Comparison of ENCODE assay signal across 1 cellular context in the genomic region with DNA sequence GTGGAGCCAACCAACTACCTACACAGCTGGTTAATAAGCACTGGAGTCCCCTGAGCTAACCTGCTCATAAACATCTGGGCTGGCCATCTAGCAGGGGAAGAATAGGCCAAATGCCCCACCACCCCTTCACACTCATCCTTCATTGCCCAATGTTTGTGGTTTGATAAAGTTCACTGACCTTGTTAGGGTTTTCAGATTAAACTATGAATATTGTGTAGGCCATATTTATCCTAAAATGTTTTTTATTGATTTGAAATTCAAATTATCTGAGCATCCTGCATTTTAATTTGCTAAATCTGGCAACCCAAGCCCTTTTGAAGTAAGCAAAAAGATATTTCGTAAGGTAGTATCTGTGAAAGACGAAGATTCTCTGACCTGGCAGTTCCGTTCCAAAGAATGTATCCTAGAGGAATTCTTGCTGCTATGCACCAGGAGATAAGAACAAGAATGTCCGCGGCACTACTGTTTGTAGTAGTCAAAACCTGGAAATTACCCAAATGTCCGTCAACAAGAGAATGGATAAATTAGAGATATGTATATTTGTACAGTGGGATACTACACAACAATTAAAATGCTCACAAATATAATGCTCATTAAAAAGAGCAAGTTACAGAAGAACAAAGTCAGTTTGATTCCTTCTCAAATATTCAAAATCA.
TF ChIP-seq lines count a peak whose summit lies in the region.

No MANE protein-coding gene starts in this region.

TF ChIP-seq in HepG2, 621 proteins besides CTCF, POLR2A, EP300 and RAD21 (continued from another document and continues in another):
- TF ChIP-seq HNF4A (CRISPR knock-in tag; IDR thresholded peaks at IDR 0.05) (0 out of 2 replicates have a peak, but pooled peaks have one; percentile 24), ZNF143 (CRISPR knock-in tag; IDR thresholded peaks at IDR 0.05) (no peak), AKAP8 (CRISPR knock-in tag; IDR thresholded peaks at IDR 0.05) (no peak), GATA4 (IDR thresholded peaks at IDR 0.05; ENCODE audit: borderline replicate concordance, low read depth) (peak; percentile 84; the same call in 1 of the 2 replicates), CEBPB (IDR thresholded peaks at IDR 0.05; ENCODE audit: borderline replicate concordance, low read depth, low read length) (peak; percentile 83), ZFP41 (CRISPR knock-in tag; IDR thresholded peaks at IDR 0.05; ENCODE audit: borderline replicate concordance) (no peak), ZNF761 (CRISPR knock-in tag; conservative IDR thresholded peaks at IDR 0.05) (0 out of 2 replicates have a peak, but pooled peaks have one; percentile 48), TCF7 (IDR thresholded peaks at IDR 0.05; ENCODE audit: low read depth) (peak; percentile 87), KLF6 (CRISPR knock-in tag; IDR thresholded peaks at IDR 0.05) (peak; percentile 32; the same call in 1 of the 2 replicates), SCMH1 (CRISPR knock-in tag; IDR thresholded peaks at IDR 0.05; ENCODE audit: borderline replicate concordance) (no peak), SOX6 (IDR thresholded peaks at IDR 0.05) (no peak), SOX6 (CRISPR knock-in tag; IDR thresholded peaks at IDR 0.05) (peak; percentile 85), NKX3-1 (CRISPR knock-in tag; IDR thresholded peaks at IDR 0.05) (peak; percentile 64; the same call in 1 of the 2 replicates), JUN (CRISPR knock-in tag; IDR thresholded peaks at IDR 0.05) (no peak), ZNF263 (CRISPR knock-in tag; IDR thresholded peaks at IDR 0.05) (no peak), BCL6 (CRISPR knock-in tag; IDR thresholded peaks at IDR 0.05) (peak; percentile 76), RXRB (CRISPR knock-in tag; IDR thresholded peaks at IDR 0.05; ENCODE audit: borderline replicate concordance) (peak; percentile 81), NCOA2 (CRISPR knock-in tag; IDR thresholded peaks at IDR 0.05) (peak; percentile 87), SP2 (CRISPR knock-in tag; IDR thresholded peaks at IDR 0.05) (no peak), KAT7 (CRISPR knock-in tag; IDR thresholded peaks at IDR 0.05; ENCODE audit: borderline replicate concordance) (no peak), ZNF788 (CRISPR knock-in tag; IDR thresholded peaks at IDR 0.05; ENCODE audit: borderline replicate concordance) (peak; percentile 30; the same call in 1 of the 2 replicates), TRIM24 (CRISPR knock-in tag; IDR thresholded peaks at IDR 0.05) (no peak), ZNF264 (CRISPR knock-in tag; IDR thresholded peaks at IDR 0.05) (no peak), MZF1 (CRISPR knock-in tag; IDR thresholded peaks at IDR 0.05; ENCODE audit: borderline replicate concordance) (no peak), NR2F1 (CRISPR knock-in tag; IDR thresholded peaks at IDR 0.05) (peak in 1 of 2 experiments; percentile 67; a peak in 1 of 4 replicates), GATAD1 (CRISPR knock-in tag; IDR thresholded peaks at IDR 0.05) (peak; percentile 17), SIX1 (CRISPR knock-in tag; IDR thresholded peaks at IDR 0.05; ENCODE audit: borderline replicate concordance) (no peak; the same call in 1 of the 2 replicates), ZNF12 (CRISPR knock-in tag; IDR thresholded peaks at IDR 0.05) (no peak), ARNT (IDR thresholded peaks at IDR 0.05) (no peak), ZNF329 (CRISPR knock-in tag; IDR thresholded peaks at IDR 0.05; ENCODE audit: low read depth) (no peak), PITX1 (CRISPR knock-in tag; IDR thresholded peaks at IDR 0.05) (0 out of 2 replicates have a peak, but pooled peaks have one; percentile 22), CBX5 (CRISPR knock-in tag; IDR thresholded peaks at IDR 0.05; ENCODE audit: borderline replicate concordance) (no peak; the same call in 1 of the 2 replicates), SIX4 (CRISPR knock-in tag; IDR thresholded peaks at IDR 0.05) (0 out of 2 replicates have a peak, but pooled peaks have one; percentile 8), HMG20A (CRISPR knock-in tag; IDR thresholded peaks at IDR 0.05; ENCODE audit: borderline replicate concordance) (peak; percentile 85), NCOR1 (IDR thresholded peaks at IDR 0.05; ENCODE audit: borderline replicate concordance, low read length) (peak; percentile 66; the same call in 1 of the 2 replicates), ETV5 (CRISPR knock-in tag; IDR thresholded peaks at IDR 0.05; ENCODE audit: borderline replicate concordance) (peak; percentile 60; the same call in 1 of the 2 replicates), ISL2 (CRISPR knock-in tag; IDR thresholded peaks at IDR 0.05) (peak; percentile 82), MED13 (CRISPR knock-in tag; IDR thresholded peaks at IDR 0.05) (no peak), ZNF570 (CRISPR knock-in tag; IDR thresholded peaks at IDR 0.05; ENCODE audit: borderline replicate concordance) (no peak), ZNF777 (CRISPR knock-in tag; IDR thresholded peaks at IDR 0.05) (no peak)
- TF ChIP-seq, protein P1, sequence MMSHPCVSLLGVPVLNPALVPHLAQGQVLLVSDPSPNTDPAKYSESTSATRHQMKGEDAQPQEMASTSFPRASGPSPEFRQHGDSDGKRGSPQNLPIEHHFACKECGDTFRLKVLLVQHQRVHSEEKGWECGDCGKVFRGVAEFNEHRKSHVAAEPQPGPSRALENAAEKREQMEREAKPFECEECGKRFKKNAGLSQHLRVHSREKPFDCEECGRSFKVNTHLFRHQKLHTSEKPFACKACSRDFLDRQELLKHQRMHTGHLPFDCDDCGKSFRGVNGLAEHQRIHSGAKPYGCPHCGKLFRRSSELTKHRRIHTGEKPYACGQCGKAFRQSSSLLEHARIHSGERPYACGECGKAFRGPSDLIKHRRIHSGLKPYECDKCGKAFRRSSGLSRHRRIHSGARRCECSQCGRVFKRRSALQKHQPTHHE (CRISPR knock-in tag; IDR thresholded peaks at IDR 0.05; ENCODE audit: borderline replicate concordance), result peak; percentile 51; the same call in 1 of the 2 replicates
- TF ChIP-seq, protein P2, sequence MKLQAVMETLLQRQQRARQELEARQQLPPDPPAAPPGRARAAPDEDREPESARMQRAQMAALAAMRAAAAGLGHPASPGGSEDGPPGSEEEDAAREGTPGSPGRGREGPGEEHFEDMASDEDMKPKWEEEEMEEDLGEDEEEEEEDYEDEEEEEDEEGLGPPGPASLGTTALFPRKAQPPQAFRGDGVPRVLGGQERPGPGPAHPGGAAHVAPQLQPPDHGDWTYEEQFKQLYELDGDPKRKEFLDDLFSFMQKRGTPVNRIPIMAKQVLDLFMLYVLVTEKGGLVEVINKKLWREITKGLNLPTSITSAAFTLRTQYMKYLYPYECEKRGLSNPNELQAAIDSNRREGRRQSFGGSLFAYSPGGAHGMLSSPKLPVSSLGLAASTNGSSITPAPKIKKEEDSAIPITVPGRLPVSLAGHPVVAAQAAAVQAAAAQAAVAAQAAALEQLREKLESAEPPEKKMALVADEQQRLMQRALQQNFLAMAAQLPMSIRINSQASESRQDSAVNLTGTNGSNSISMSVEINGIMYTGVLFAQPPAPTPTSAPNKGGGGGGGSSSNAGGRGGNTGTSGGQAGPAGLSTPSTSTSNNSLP (IDR thresholded peaks at IDR 0.05; ENCODE audit: low read depth, low read length), result peak; percentile 29; the same call in 1 of the 2 replicates
- TF ChIP-seq, protein P3, sequence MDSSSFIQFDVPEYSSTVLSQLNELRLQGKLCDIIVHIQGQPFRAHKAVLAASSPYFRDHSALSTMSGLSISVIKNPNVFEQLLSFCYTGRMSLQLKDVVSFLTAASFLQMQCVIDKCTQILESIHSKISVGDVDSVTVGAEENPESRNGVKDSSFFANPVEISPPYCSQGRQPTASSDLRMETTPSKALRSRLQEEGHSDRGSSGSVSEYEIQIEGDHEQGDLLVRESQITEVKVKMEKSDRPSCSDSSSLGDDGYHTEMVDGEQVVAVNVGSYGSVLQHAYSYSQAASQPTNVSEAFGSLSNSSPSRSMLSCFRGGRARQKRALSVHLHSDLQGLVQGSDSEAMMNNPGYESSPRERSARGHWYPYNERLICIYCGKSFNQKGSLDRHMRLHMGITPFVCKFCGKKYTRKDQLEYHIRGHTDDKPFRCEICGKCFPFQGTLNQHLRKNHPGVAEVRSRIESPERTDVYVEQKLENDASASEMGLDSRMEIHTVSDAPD (CRISPR knock-in tag; IDR thresholded peaks at IDR 0.05), result peak; percentile 43; the same call in 1 of the 2 replicates
- TF ChIP-seq, protein P4, sequence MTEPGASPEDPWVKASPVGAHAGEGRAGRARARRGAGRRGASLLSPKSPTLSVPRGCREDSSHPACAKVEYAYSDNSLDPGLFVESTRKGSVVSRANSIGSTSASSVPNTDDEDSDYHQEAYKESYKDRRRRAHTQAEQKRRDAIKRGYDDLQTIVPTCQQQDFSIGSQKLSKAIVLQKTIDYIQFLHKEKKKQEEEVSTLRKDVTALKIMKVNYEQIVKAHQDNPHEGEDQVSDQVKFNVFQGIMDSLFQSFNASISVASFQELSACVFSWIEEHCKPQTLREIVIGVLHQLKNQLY (CRISPR knock-in tag; IDR thresholded peaks at IDR 0.05), result 0 out of 2 replicates have a peak, but pooled peaks have one; percentile 8
- TF ChIP-seq, protein P5, sequence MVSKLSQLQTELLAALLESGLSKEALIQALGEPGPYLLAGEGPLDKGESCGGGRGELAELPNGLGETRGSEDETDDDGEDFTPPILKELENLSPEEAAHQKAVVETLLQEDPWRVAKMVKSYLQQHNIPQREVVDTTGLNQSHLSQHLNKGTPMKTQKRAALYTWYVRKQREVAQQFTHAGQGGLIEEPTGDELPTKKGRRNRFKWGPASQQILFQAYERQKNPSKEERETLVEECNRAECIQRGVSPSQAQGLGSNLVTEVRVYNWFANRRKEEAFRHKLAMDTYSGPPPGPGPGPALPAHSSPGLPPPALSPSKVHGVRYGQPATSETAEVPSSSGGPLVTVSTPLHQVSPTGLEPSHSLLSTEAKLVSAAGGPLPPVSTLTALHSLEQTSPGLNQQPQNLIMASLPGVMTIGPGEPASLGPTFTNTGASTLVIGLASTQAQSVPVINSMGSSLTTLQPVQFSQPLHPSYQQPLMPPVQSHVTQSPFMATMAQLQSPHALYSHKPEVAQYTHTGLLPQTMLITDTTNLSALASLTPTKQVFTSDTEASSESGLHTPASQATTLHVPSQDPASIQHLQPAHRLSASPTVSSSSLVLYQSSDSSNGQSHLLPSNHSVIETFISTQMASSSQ (IDR thresholded peaks at IDR 0.05; ENCODE audit: low read depth), result 0 out of 2 replicates have a peak, but pooled peaks have one; percentile 9
- TF ChIP-seq, protein P5 (CRISPR knock-in tag; IDR thresholded peaks at IDR 0.05; ENCODE audit: borderline replicate concordance), result peak; percentile 18; the same call in 1 of the 2 replicates
- TF ChIP-seq, protein P6, sequence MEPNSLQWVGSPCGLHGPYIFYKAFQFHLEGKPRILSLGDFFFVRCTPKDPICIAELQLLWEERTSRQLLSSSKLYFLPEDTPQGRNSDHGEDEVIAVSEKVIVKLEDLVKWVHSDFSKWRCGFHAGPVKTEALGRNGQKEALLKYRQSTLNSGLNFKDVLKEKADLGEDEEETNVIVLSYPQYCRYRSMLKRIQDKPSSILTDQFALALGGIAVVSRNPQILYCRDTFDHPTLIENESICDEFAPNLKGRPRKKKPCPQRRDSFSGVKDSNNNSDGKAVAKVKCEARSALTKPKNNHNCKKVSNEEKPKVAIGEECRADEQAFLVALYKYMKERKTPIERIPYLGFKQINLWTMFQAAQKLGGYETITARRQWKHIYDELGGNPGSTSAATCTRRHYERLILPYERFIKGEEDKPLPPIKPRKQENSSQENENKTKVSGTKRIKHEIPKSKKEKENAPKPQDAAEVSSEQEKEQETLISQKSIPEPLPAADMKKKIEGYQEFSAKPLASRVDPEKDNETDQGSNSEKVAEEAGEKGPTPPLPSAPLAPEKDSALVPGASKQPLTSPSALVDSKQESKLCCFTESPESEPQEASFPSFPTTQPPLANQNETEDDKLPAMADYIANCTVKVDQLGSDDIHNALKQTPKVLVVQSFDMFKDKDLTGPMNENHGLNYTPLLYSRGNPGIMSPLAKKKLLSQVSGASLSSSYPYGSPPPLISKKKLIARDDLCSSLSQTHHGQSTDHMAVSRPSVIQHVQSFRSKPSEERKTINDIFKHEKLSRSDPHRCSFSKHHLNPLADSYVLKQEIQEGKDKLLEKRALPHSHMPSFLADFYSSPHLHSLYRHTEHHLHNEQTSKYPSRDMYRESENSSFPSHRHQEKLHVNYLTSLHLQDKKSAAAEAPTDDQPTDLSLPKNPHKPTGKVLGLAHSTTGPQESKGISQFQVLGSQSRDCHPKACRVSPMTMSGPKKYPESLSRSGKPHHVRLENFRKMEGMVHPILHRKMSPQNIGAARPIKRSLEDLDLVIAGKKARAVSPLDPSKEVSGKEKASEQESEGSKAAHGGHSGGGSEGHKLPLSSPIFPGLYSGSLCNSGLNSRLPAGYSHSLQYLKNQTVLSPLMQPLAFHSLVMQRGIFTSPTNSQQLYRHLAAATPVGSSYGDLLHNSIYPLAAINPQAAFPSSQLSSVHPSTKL (CRISPR knock-in tag; IDR thresholded peaks at IDR 0.05), result peak; percentile 71
